Comparison of ENCODE assay signal across 12 cellular contexts in the genomic region with DNA sequence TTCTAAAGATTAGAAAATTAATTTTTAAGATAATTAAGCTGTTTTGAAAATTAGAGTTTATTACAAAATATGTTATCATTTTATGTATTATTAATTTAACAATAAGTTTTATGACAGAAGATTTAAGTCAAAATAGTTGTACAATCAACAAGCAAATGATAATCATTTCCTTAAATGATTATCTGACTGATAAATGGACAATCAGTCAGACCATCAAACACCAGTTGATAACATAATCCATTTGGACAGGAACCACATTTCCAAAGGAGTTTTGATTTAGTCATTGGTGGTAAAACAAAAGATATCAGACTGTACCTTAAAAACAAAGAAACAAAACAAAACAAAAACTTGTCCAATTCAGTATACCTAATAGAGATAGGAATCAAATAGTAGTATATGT. TPM values are rescaled to one million over a fixed set of nuclear protein-coding genes. Genes with fewer than 3 reads are reported as not detected.
DNase-seq lines count a peak whose midpoint lies in the region; ATAC-seq and TF ChIP-seq lines count a peak whose summit lies in the region.
"Had no signal": no experiment of that assay in that cellular context is flagged by ENCODE, and none has a peak within 500 bp of the region (broad histone marks: within the 10 kb centered on the region; RNA-seq: fewer than 3 reads in every experiment).

No MANE protein-coding gene starts in this region.

- peaks cover 11% of the 10 kb centered on the region for H3K27me3 Mint-ChIP-seq in activated naive CD4-positive, alpha-beta T cell treated with anti-CD3 and anti-CD28 coated beads, Interleukin-2, amount 10 ng/mL, durations not matched to agents 7 days and 5 days

- peaks cover 4% of the 10 kb centered on the region for H3K4me1 Mint-ChIP-seq in activated naive CD4-positive, alpha-beta T cell treated with anti-CD3 and anti-CD28 coated beads, Interleukin-2, amount 10 ng/mL, durations not matched to agents 7 days and 5 days

- H3K4me3 ChIP-seq in heart right ventricle (peak overlapping the region in 9 of 10 donors; percentile 33 to 61 (median 56)), esophagus muscularis mucosa (peak overlapping the region; percentile 44 to 61 (median 52)), upper lobe of right lung (peak overlapping the region; percentile 62)
- H3K4me3 ChIP-seq: mucosa of descending colon had no signal

- TF ChIP-seq CTCF in heart right ventricle (IDR thresholded peaks at IDR 0.05) (no peak), esophagus muscularis mucosa (IDR thresholded peaks at IDR 0.05) (no peak), upper lobe of right lung (IDR thresholded peaks at IDR 0.05) (no peak)

- no peaks in the 10 kb centered on the region for H3K9me3 Mint-ChIP-seq in activated naive CD4-positive, alpha-beta T cell treated with anti-CD3 and anti-CD28 coated beads, Interleukin-2, amount 10 ng/mL, durations not matched to agents 7 days and 5 days

- H3K9me3 ChIP-seq in heart right ventricle (no peaks in the 10 kb centered on the region), esophagus muscularis mucosa (no peaks in the 10 kb centered on the region), upper lobe of right lung (no peaks in the 10 kb centered on the region)
- H3K9me3 ChIP-seq: mucosa of descending colon had no signal

- TF ChIP-seq EP300 in esophagus muscularis mucosa (IDR thresholded peaks at IDR 0.05): no peak

- ATAC-seq in heart right ventricle (no peak), left ventricle myocardium superior (no peak), upper lobe of right lung (no peak)

- intact Hi-C loops in heart right ventricle (cut with DNase I): no loop called here
- intact Hi-C loops in left ventricle myocardium superior (cut with micrococcal nuclease): no loop called here
- intact Hi-C loops in esophagus muscularis mucosa (cut with DNase I): no loop called here
- intact Hi-C loops in upper lobe of right lung (cut with DNase I): no loop called here

- no peak overlapping the region for H3K4me3 Mint-ChIP-seq in activated naive CD4-positive, alpha-beta T cell treated with anti-CD3 and anti-CD28 coated beads, Interleukin-2, amount 10 ng/mL, durations not matched to agents 7 days and 5 days

- CTCF ChIA-PET in activated naive CD4-positive, alpha-beta T cell treated with anti-CD3 and anti-CD28 coated beads, Interleukin-2, amount 10 ng/mL, durations not matched to agents 7 days and 5 days (lab: Charles Lee): interaction anchor here (0.9 kb wide), 1 partner anchor 53 kb away, joined by 3 read pairs; no protein-coding TSS in a partner anchor

- H3K36me3 Mint-ChIP-seq in activated naive CD4-positive, alpha-beta T cell treated with anti-CD3 and anti-CD28 coated beads, Interleukin-2, amount 10 ng/mL, durations not matched to agents 7 days and 5 days: no peaks in the 10 kb centered on the region

- DNase-seq in heart right ventricle (no peak), left ventricle myocardium superior (no peak), esophagus muscularis mucosa (ENCODE audit: extremely low spot score) (no peak), myocyte (ENCODE audit: low read depth) (peak; percentile 38), upper lobe of right lung (no peak), NCI-H2196 treated with DMSO at 0.1 percent for 48 hours (lab: John Stamatoyannopoulos, UW; ENCODE audit: unreplicated experiment) (no peak), hypothalamus (lab: John Stamatoyannopoulos, UW) (no peak)
- no peak for DNase-seq in activated naive CD4-positive, alpha-beta T cell treated with anti-CD3 and anti-CD28 coated beads, Interleukin-2, amount 10 ng/mL, durations not matched to agents 7 days and 5 days
- DNase-seq: effector CD4-positive, alpha-beta T cell; mucosa of descending colon; NCI-H1694 treated with DMSO at 0.1 percent for 48 hours; NCI-H748 treated with DMSO at 0.1 percent for 48 hours had no signal

- no peak overlapping the region for H3K27ac Mint-ChIP-seq in activated naive CD4-positive, alpha-beta T cell treated with anti-CD3 and anti-CD28 coated beads, Interleukin-2, amount 10 ng/mL, durations not matched to agents 7 days and 5 days

- H3K27ac ChIP-seq in heart right ventricle (peak overlapping the region in 7 of 10 donors; percentile 57 to 86 (median 77)), esophagus muscularis mucosa (replicated peaks in 1 of 4) (peak overlapping the region in 2 of 4 donors; percentile 21 to 53), upper lobe of right lung (peak overlapping the region; percentile 81)

- H3K27me3 ChIP-seq in heart right ventricle: no peaks in the 10 kb centered on the region
- no peaks in the 10 kb centered on the region for H3K27me3 ChIP-seq in esophagus muscularis mucosa
- H3K27me3 ChIP-seq in upper lobe of right lung: no peaks in the 10 kb centered on the region

- H3K4me1 ChIP-seq in heart right ventricle (peaks cover 0 to 38% (median 14%) of the 10 kb centered on the region in 9 donors), esophagus muscularis mucosa (peaks cover 0 to 8% (median 4%) of the 10 kb centered on the region in 4 donors), upper lobe of right lung (peaks cover 29% of the 10 kb centered on the region)

- TF ChIP-seq POLR2A in esophagus muscularis mucosa (IDR thresholded peaks at IDR 0.05; ENCODE audit: low read depth): no peak

- H3K36me3 ChIP-seq in heart right ventricle (no peaks in the 10 kb centered on the region), esophagus muscularis mucosa (no peaks in the 10 kb centered on the region), upper lobe of right lung (no peaks in the 10 kb centered on the region)

RNA-seq across cellular contexts. Expression of gene TFPI, which starts 1.9 kb away (rescaled TPM):
- total RNA-seq in heart right ventricle (10 to 100 TPM; 12.6 to 51.0 (median 19.3) TPM), left ventricle myocardium superior (24.2 TPM), esophagus muscularis mucosa (10 to 100 TPM; 57.3 to 93.1 (median 68.2) TPM), myocyte (151 and 170 TPM in 2 replicates), upper lobe of right lung (366 TPM)
- polyA plus RNA-seq in heart right ventricle: 10 to 100 TPM; 27.1 to 32.0 TPM
- polyA plus RNA-seq in myocyte (2012): 24.9 TPM
